ENCODE assay signal across 8 cellular contexts in genomic region chr9:36248061-36248460, GRCh38. TPM values are rescaled to one million over a fixed set of nuclear protein-coding genes. Genes with fewer than 3 reads are reported as not detected.
DNase-seq lines count a peak whose midpoint lies in the region; ATAC-seq, FAIRE-seq and TF ChIP-seq lines count a peak whose summit lies in the region.
"Not testable (repeated sequence)": the region's sequence is repeated elsewhere in the genome, so short reads cannot be mapped to it uniquely, and the experiment has no call there.

No MANE protein-coding gene starts in this region.

- not testable (repeated sequence) for H3K9ac ChIP-seq in astrocyte (ENCODE audit: low read length)

- not testable (repeated sequence) for H3K27ac Mint-ChIP-seq in astrocyte (ENCODE audit: unreplicated experiment)
- H3K27ac Mint-ChIP-seq in stimulated activated naive CD8-positive, alpha-beta T cell treated with anti-CD3 and anti-CD28 coated beads, Interleukin-15, amount 100 ng/mL, for 72 hours, result peak overlapping the region in 1 of 2 donors; percentile 34

- TF ChIP-seq CTCF in astrocyte (IDR thresholded peaks at IDR 0.05; ENCODE audit: insufficient read depth, low read depth, low read length) (peak; percentile 35), fibroblast of mammary gland (conservative IDR thresholded peaks at IDR 0.05; ENCODE audit: control insufficient read depth, insufficient read depth, low read depth, low read length) (peak; percentile 27), lower lobe of right lung (IDR thresholded peaks at IDR 0.05) (peak; percentile 43)

- peaks cover 43% of the 10 kb centered on the region for H3K79me2 ChIP-seq in astrocyte (ENCODE audit: insufficient read depth, low read length)

- not testable (repeated sequence) for FAIRE-seq in astrocyte (lab: Jason Lieb, UNC)

- H3K27ac ChIP-seq in astrocyte (ENCODE audit: low read depth, low read length); lower lobe of right lung: not testable (repeated sequence)

- ATAC-seq in lower lobe of right lung, result peak in 1 of 2 donors; percentile 60
- ATAC-seq in stimulated activated naive CD8-positive, alpha-beta T cell treated with anti-CD3 and anti-CD28 coated beads, Interleukin-15, amount 100 ng/mL, for 72 hours, result peak; percentile 72

- not testable (repeated sequence) for H3K9me3 ChIP-seq in astrocyte (ENCODE audit: insufficient read depth, low read depth, low read length); lower lobe of right lung

- not testable (repeated sequence) for H3K27me3 ChIP-seq in astrocyte (ENCODE audit: insufficient read depth, low read length); lower lobe of right lung (ENCODE audit: low read depth)

- H3K27me3 Mint-ChIP-seq in astrocyte (ENCODE audit: low read depth, unreplicated experiment); stimulated activated naive CD8-positive, alpha-beta T cell treated with anti-CD3 and anti-CD28 coated beads, Interleukin-15, amount 100 ng/mL, for 72 hours: not testable (repeated sequence)

- not testable (repeated sequence) for H2AFZ ChIP-seq in astrocyte (ENCODE audit: low read depth, low read length)

- DNase-seq in COLO829 (ENCODE audit: low spot score), result peak; percentile 78
- DNase-seq in HEK293T (ENCODE audit: extremely low spot score), result peak; percentile 17
- DNase-seq in NCI-H1694 treated with DMSO at 0.1 percent for 48 hours (lab: John Stamatoyannopoulos, UW), result peak; percentile 50
- peak; percentile 40 for DNase-seq in RPMI7951 (ENCODE audit: low read depth)
- DNase-seq in astrocyte (ENCODE audit: low read depth), result peak; percentile 23
- DNase-seq in fibroblast of mammary gland (ENCODE audit: low read depth), result peak; percentile 56
- not testable (repeated sequence) for DNase-seq in lower lobe of right lung; stimulated activated naive CD8-positive, alpha-beta T cell treated with anti-CD3 and anti-CD28 coated beads, Interleukin-15, amount 100 ng/mL, for 72 hours

- not testable (repeated sequence) for H3K4me2 ChIP-seq in astrocyte (ENCODE audit: low read length)

- CTCF ChIA-PET in HEK293T (lab: Yijun Ruan, JAX), result interaction anchor here (0.8 to 1.5 kb wide), 3 partner anchors 17 to 81 kb away, joined by 3 to 6 read pairs (median 3); no protein-coding TSS in a partner anchor

- not testable (repeated sequence) for H3K4me3 Mint-ChIP-seq in astrocyte (ENCODE audit: unreplicated experiment); stimulated activated naive CD8-positive, alpha-beta T cell treated with anti-CD3 and anti-CD28 coated beads, Interleukin-15, amount 100 ng/mL, for 72 hours

- H3K36me3 ChIP-seq in astrocyte (ENCODE audit: insufficient read depth, low read length), result peaks cover 21% of the 10 kb centered on the region
- peaks cover 57% of the 10 kb centered on the region for H3K36me3 ChIP-seq in lower lobe of right lung

- intact Hi-C loops in lower lobe of right lung (cut with DNase I), result not testable (repeated sequence)

- H3K9me3 Mint-ChIP-seq in astrocyte (ENCODE audit: unreplicated experiment); stimulated activated naive CD8-positive, alpha-beta T cell treated with anti-CD3 and anti-CD28 coated beads, Interleukin-15, amount 100 ng/mL, for 72 hours: not testable (repeated sequence)

- H4K20me1 ChIP-seq in astrocyte (ENCODE audit: insufficient read depth, low read length), result peaks cover 45% of the 10 kb centered on the region

- POLR2A ChIA-PET in HEK293T (lab: Yijun Ruan, JAX), result not testable (repeated sequence)

- not testable (repeated sequence) for H3K4me1 Mint-ChIP-seq in astrocyte (ENCODE audit: low read depth, unreplicated experiment)
- peaks cover 19% of the 10 kb centered on the region for H3K4me1 Mint-ChIP-seq in stimulated activated naive CD8-positive, alpha-beta T cell treated with anti-CD3 and anti-CD28 coated beads, Interleukin-15, amount 100 ng/mL, for 72 hours

- H3K36me3 Mint-ChIP-seq in astrocyte (ENCODE audit: low read depth, unreplicated experiment), result not testable (repeated sequence)

- H3K4me3 ChIP-seq in astrocyte (ENCODE audit: insufficient read depth, low read depth, low read length); fibroblast of mammary gland (ENCODE audit: control insufficient read depth, low read depth, low read length); lower lobe of right lung: not testable (repeated sequence)

- not testable (repeated sequence) for H3K4me1 ChIP-seq in astrocyte (ENCODE audit: insufficient read depth, low read length); lower lobe of right lung

TF ChIP-seq in HEK293T, 16 proteins besides CTCF, POLR2A, EP300 and RAD21:
- peak; percentile 93 for TF ChIP-seq ZNF384 (IDR thresholded peaks at IDR 0.05)

RNA-seq across cellular contexts. Expression of gene GNE, which starts 10.2 kb away (rescaled TPM):
- 18.8 and 19.5 TPM in 2 replicates for total RNA-seq in RPMI7951 (2014; rRNA removed; shearing (Covaris generic))
- total RNA-seq in astrocyte (12.6 and 12.8 TPM in 2 replicates), lower lobe of right lung (14.6 TPM)

RNA-seq across cellular contexts. Expression of gene CLTA, which starts 57.3 kb away (rescaled TPM):
- 275 and 288 TPM in 2 replicates for total RNA-seq in RPMI7951 (2014; rRNA removed; shearing (Covaris generic))
- total RNA-seq in astrocyte (386 and 424 TPM in 2 replicates), lower lobe of right lung (177 TPM)
